ENCODE assay signal across 1 cellular context in genomic region chr1:65277605-65278343, GRCh38.
TF ChIP-seq lines count a peak whose summit lies in the region.

No MANE protein-coding gene starts in this region.

TF ChIP-seq in K562, 482 proteins besides CTCF, POLR2A, EP300 and RAD21 (continued from another document):
- TF ChIP-seq CHD7 (IDR thresholded peaks at IDR 0.05; ENCODE audit: low read depth, low read length) (no peak), TOE1 (IDR thresholded peaks at IDR 0.05; ENCODE audit: borderline replicate concordance) (no peak), TOE1 (CRISPR knock-in tag; IDR thresholded peaks at IDR 0.05; ENCODE audit: borderline replicate concordance, low read depth) (no peak), MLLT1 (IDR thresholded peaks at IDR 0.05) (peak in 1 of 2 experiments; percentile 24; a peak in 1 of 4 replicates), PHB2 (IDR thresholded peaks at IDR 0.05; ENCODE audit: low read depth) (no peak), OTX1 (CRISPR knock-in tag; IDR thresholded peaks at IDR 0.05) (no peak), NCOA2 (IDR thresholded peaks at IDR 0.05; ENCODE audit: partially characterized antibody in 2 of 2) (no peak), ELK1 (CRISPR knock-in tag; IDR thresholded peaks at IDR 0.05) (no peak), GATAD2B (IDR thresholded peaks at IDR 0.05; ENCODE audit: borderline replicate concordance) (peak; percentile 56; the same call in 1 of the 2 replicates), ZBTB11 (CRISPR knock-in tag; IDR thresholded peaks at IDR 0.05) (peak in 1 of 3 experiments; percentile 28; a peak in 1 of 6 replicates), TAF9B (IDR thresholded peaks at IDR 0.05; ENCODE audit: partially characterized antibody) (peak; percentile 23), FOXM1 (IDR thresholded peaks at IDR 0.05; ENCODE audit: low read depth) (peak; percentile 77), FOXM1 (CRISPR knock-in tag; IDR thresholded peaks at IDR 0.05; ENCODE audit: low read depth) (no peak)
